In genomic region chr2:99562516-99562915, GRCh38 we compare ENCODE assay signal across 19 cellular contexts.
A peak's percentile ranks its signal among the peaks of the same experiment; 100 is the strongest.
DNase-seq lines count a peak whose midpoint lies in the region; ATAC-seq and TF ChIP-seq lines count a peak whose summit lies in the region.
"Had no signal": no experiment of that assay in that cellular context is flagged by ENCODE, and none has a peak within 500 bp of the region (broad histone marks: within the 10 kb centered on the region; RNA-seq: fewer than 3 reads in every experiment).

No MANE protein-coding gene starts in this region.

- H3K27ac ChIP-seq in GM23248 (no peak overlapping the region), esophagus muscularis mucosa (replicated peaks in 1 of 4) (no peak overlapping the region)
- H3K27ac ChIP-seq: SJSA1 had no signal

- no peak overlapping the region for H2AFZ ChIP-seq in GM23248

- H3K9me3 Mint-ChIP-seq in brain: no peaks in the 10 kb centered on the region
- no peaks in the 10 kb centered on the region for H3K9me3 Mint-ChIP-seq in osteocyte (ENCODE audit: unreplicated experiment)
- no peaks in the 10 kb centered on the region for H3K9me3 Mint-ChIP-seq in nephron progenitor cell

- peaks cover 23% of the 10 kb centered on the region for H3K36me3 Mint-ChIP-seq in brain
- peaks cover 63% of the 10 kb centered on the region for H3K36me3 Mint-ChIP-seq in osteocyte (ENCODE audit: unreplicated experiment)
- H3K36me3 Mint-ChIP-seq in nephron progenitor cell (ENCODE audit: low read depth): peaks cover 68% of the 10 kb centered on the region

- TF ChIP-seq CTCF in brain (conservative IDR thresholded peaks at IDR 0.05): no peak
- TF ChIP-seq CTCF in osteocyte (IDR thresholded peaks at IDR 0.05): no peak
- TF ChIP-seq CTCF in esophagus muscularis mucosa (IDR thresholded peaks at IDR 0.05): no peak
- TF ChIP-seq CTCF in nephron progenitor cell (IDR thresholded peaks at IDR 0.05): no peak

- H3K79me2 ChIP-seq in GM23248 (ENCODE audit: insufficient read depth): no peaks in the 10 kb centered on the region

- H3K4me3 Mint-ChIP-seq in brain (no peak overlapping the region), osteocyte (ENCODE audit: unreplicated experiment) (no peak overlapping the region), nephron progenitor cell (no peak overlapping the region)

- H3K4me1 ChIP-seq in GM23248 (ENCODE audit: insufficient read depth) (no peaks in the 10 kb centered on the region), esophagus muscularis mucosa (no peaks in the 10 kb centered on the region)
- H3K4me1 ChIP-seq: BE2C, SJSA1 had no signal

- 79 to 88% methylated on average over 2 of the region's 2 CpGs for WGBS in GM23248 (ENCODE audit: low coverage in 1 of 2, low lambda C conversion rate in 2 of 2, missing lambda C conversion rate in 2 of 2), 2 experiments
- 100% methylated on average over 1 of the region's 2 CpGs for WGBS in esophagus muscularis mucosa

- H3K36me3 ChIP-seq in GM23248 (ENCODE audit: low read depth) (no peaks in the 10 kb centered on the region), H7 (replicated peaks; ENCODE audit: control insufficient read depth, insufficient read depth, low read length) (no peaks in the 10 kb centered on the region), esophagus muscularis mucosa (peaks cover 0 to 18% (median 3%) of the 10 kb centered on the region in 4 donors)
- H3K36me3 ChIP-seq: BE2C, MG63, SJSA1 had no signal

- H3K4me1 Mint-ChIP-seq in brain: peaks cover 22% of the 10 kb centered on the region
- peaks cover 18% of the 10 kb centered on the region for H3K4me1 Mint-ChIP-seq in osteocyte (ENCODE audit: unreplicated experiment)
- peaks cover 38% of the 10 kb centered on the region for H3K4me1 Mint-ChIP-seq in nephron progenitor cell

- H3K27me3 Mint-ChIP-seq in brain (peaks cover 6% of the 10 kb centered on the region), osteocyte (ENCODE audit: unreplicated experiment) (no peaks in the 10 kb centered on the region), nephron progenitor cell (ENCODE audit: low read depth, poor library complexity) (peaks cover 4% of the 10 kb centered on the region)

- H3F3A ChIP-seq in GM23248 (ENCODE audit: insufficient read depth): 0 out of 2 replicates have a peak, but pooled peaks cover 5% of the 10 kb centered on the region

- no peak for TF ChIP-seq POLR2A in esophagus muscularis mucosa (IDR thresholded peaks at IDR 0.05; ENCODE audit: low read depth)

- in situ Hi-C loops in GM23248 (cut with MboI): loop anchor here (25.0 kb wide), 1 partner anchor 825 kb away; no protein-coding TSS in a partner anchor

- ATAC-seq in GM21381 (IDR thresholded peaks at IDR 0.05; ENCODE audit: unreplicated experiment): no peak
- ATAC-seq: K562, Right ventricle myocardium inferior had no signal

- H3K9me3 ChIP-seq in GM23248 (ENCODE audit: low read depth): no peaks in the 10 kb centered on the region
- no peaks in the 10 kb centered on the region for H3K9me3 ChIP-seq in esophagus muscularis mucosa
- H3K9me3 ChIP-seq: BE2C, MG63, SJSA1 had no signal

- no peak overlapping the region for H3K4me2 ChIP-seq in GM23248 (ENCODE audit: unreplicated experiment)

- intact Hi-C loops in esophagus muscularis mucosa (cut with DNase I): loop anchor here (5.0 kb wide), 1 partner anchor 260 kb away; no protein-coding TSS in a partner anchor

- no peaks in the 10 kb centered on the region for H3K9me2 ChIP-seq in GM23248 (ENCODE audit: insufficient read depth)

- peak overlapping the region in 4 of 5 experiments; percentile 21 to 51 (median 36) for H3K27ac Mint-ChIP-seq in brain
- H3K27ac Mint-ChIP-seq in osteocyte (ENCODE audit: unreplicated experiment): peak overlapping the region; percentile 50
- H3K27ac Mint-ChIP-seq in nephron progenitor cell: no peak overlapping the region

- no peak overlapping the region for H3K9ac ChIP-seq in GM23248

- H3K27me3 ChIP-seq in GM23248 (replicated peaks; ENCODE audit: insufficient read depth) (no peaks in the 10 kb centered on the region; the same call in 1 of the 2 replicates), H7 (ENCODE audit: control insufficient read depth, insufficient read depth, low read length) (no peaks in the 10 kb centered on the region), esophagus muscularis mucosa (no peaks in the 10 kb centered on the region)
- H3K27me3 ChIP-seq: BE2C, MG63, SJSA1 had no signal

- no peaks in the 10 kb centered on the region for H4K20me1 ChIP-seq in GM23248 (ENCODE audit: insufficient read depth)

- H3K4me3 ChIP-seq in GM23248 (no peak overlapping the region), H7 (ENCODE audit: insufficient read depth, low read depth, low read length) (no peak overlapping the region), esophagus muscularis mucosa (no peak overlapping the region)
- H3K4me3 ChIP-seq: K562, MG63, SJSA1 had no signal

- DNase-seq in AG08395 (ENCODE audit: low spot score): peak; percentile 21
- DNase-seq in GM23248: peak; percentile 24
- no peak for DNase-seq in osteocyte (ENCODE audit: extremely low spot score, unreplicated experiment)
- no peak for DNase-seq in H7
- DNase-seq in esophagus muscularis mucosa (ENCODE audit: extremely low spot score): no peak
- DNase-seq in nephron progenitor cell: no peak
- DNase-seq: BE2C, GOT3, MG63, NCI-H1417 treated with DMSO at 0.1 percent for 48 hours, NCI-H187 treated with DMSO at 0.1 percent for 48 hours, NCI-H2107, NCI-H446 treated with DMSO at 0.1 percent for 48 hours, NCI-H526 treated with DMSO at 0.1 percent for 48 hours had no signal

- TF ChIP-seq EP300 in esophagus muscularis mucosa (IDR thresholded peaks at IDR 0.05): no peak

Comparison
In these comparisons a context has a peak if more than half of its experiments do, and no peak if none do; other contexts are left out.
1. DNase-seq: peak in AG08395 (single experiment) and GM23248 (single experiment); none in osteocyte (single experiment), H7 (single experiment), esophagus muscularis mucosa (single experiment) and nephron progenitor cell (single experiment).